In the genomic region with DNA sequence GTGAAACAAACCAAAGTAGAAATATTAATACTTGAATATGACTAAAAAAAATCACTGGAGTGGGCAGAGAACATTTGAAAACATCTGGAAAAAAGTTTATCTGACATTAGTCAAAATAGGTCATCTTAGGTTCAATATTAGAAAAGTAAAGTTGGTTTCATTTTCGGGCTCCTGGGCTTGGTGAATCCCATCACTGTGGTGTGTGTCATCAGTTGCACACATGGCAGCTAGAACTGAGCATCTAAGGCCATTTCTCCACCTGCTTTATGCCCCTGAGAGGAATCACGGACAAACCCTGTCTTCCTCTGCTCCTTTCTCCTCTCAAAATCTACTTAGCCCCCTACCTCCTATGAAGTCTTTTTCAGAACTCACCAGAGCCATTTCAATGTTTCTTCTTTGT, we compare ENCODE assay signal across 13 cellular contexts. TPM values are rescaled to one million over a fixed set of nuclear protein-coding genes. Genes with fewer than 3 reads are reported as not detected.
DNase-seq lines count a peak whose midpoint lies in the region; ATAC-seq lines count a peak whose summit lies in the region.
"Had no signal": no experiment of that assay in that cellular context is flagged by ENCODE, and none has a peak within 500 bp of the region (broad histone marks: within the 10 kb centered on the region; RNA-seq: fewer than 3 reads in every experiment).

No MANE protein-coding gene starts in this region.

- intact Hi-C loops in activated T-helper 2 cell treated with anti-CD3 and anti-CD28 coated beads, Interferon-gamma antibody, Interleukin-2, Interleukin-4, amounts not matched to agents 10 μg/mL and 5 μg/mL and 100 μg/mL, durations not matched to agents 14 hours and 24 hours and 36 hours (cut with micrococcal nuclease) = loop anchor here (2.0 kb wide), 1 partner anchor 37 kb away; no protein-coding TSS in a partner anchor

- peak overlapping the region; percentile 92 for H3K27ac Mint-ChIP-seq in activated T-helper 2 cell treated with anti-CD3 and anti-CD28 coated beads, Interferon-gamma antibody, Interleukin-2, Interleukin-4, amounts not matched to agents 10 μg/mL and 5 μg/mL and 100 μg/mL, durations not matched to agents 14 hours and 24 hours and 36 hours

- peak; percentile 63 to 66 for ATAC-seq in activated CD4-positive, CD25-positive, alpha-beta regulatory T cell treated with anti-CD3 and anti-CD28 coated beads, Interleukin-2, amount 50 U/mL, for 24 hours
- peak; percentile 60 for ATAC-seq in GM18498 (IDR thresholded peaks at IDR 0.05; ENCODE audit: unreplicated experiment)
- peak; percentile 56 for ATAC-seq in HG03045 (IDR thresholded peaks at IDR 0.05; ENCODE audit: unreplicated experiment)
- no peak for ATAC-seq in esophagus mucosa
- ATAC-seq: heart right ventricle had no signal

- peak overlapping the region; percentile 10 for H3K4me3 Mint-ChIP-seq in activated T-helper 2 cell treated with anti-CD3 and anti-CD28 coated beads, Interferon-gamma antibody, Interleukin-2, Interleukin-4, amounts not matched to agents 10 μg/mL and 5 μg/mL and 100 μg/mL, durations not matched to agents 14 hours and 24 hours and 36 hours (ENCODE audit: low read depth)

- no peaks in the 10 kb centered on the region for H3K9me3 Mint-ChIP-seq in activated T-helper 2 cell treated with anti-CD3 and anti-CD28 coated beads, Interferon-gamma antibody, Interleukin-2, Interleukin-4, amounts not matched to agents 10 μg/mL and 5 μg/mL and 100 μg/mL, durations not matched to agents 14 hours and 24 hours and 36 hours

- DNase-seq in activated CD4-positive, CD25-positive, alpha-beta regulatory T cell (lab: John Stamatoyannopoulos, UW) = no peak
- DNase-seq in activated T-helper 2 cell treated with anti-CD3 and anti-CD28 coated beads, Interferon-gamma antibody, Interleukin-2, Interleukin-4, amounts not matched to agents 10 μg/mL and 5 μg/mL and 100 μg/mL, durations not matched to agents 14 hours and 24 hours and 36 hours (ENCODE audit: low spot score) = no peak
- DNase-seq in NCI-H2196 treated with DMSO at 0.1 percent for 48 hours (lab: John Stamatoyannopoulos, UW; ENCODE audit: unreplicated experiment) (no peak), NCI-H82 (lab: John Stamatoyannopoulos, UW) (no peak)
- DNase-seq: C1 segment of cervical spinal cord, heart right ventricle, IMR-90, kidney, NCI-H1105 had no signal

- no peaks in the 10 kb centered on the region for H3K27me3 Mint-ChIP-seq in activated T-helper 2 cell treated with anti-CD3 and anti-CD28 coated beads, Interferon-gamma antibody, Interleukin-2, Interleukin-4, amounts not matched to agents 10 μg/mL and 5 μg/mL and 100 μg/mL, durations not matched to agents 14 hours and 24 hours and 36 hours (ENCODE audit: low read depth)

- H3K36me3 Mint-ChIP-seq in activated T-helper 2 cell treated with anti-CD3 and anti-CD28 coated beads, Interferon-gamma antibody, Interleukin-2, Interleukin-4, amounts not matched to agents 10 μg/mL and 5 μg/mL and 100 μg/mL, durations not matched to agents 14 hours and 24 hours and 36 hours (ENCODE audit: low read depth) = peaks cover 74% of the 10 kb centered on the region

- peaks cover 78% of the 10 kb centered on the region for H3K4me1 Mint-ChIP-seq in activated T-helper 2 cell treated with anti-CD3 and anti-CD28 coated beads, Interferon-gamma antibody, Interleukin-2, Interleukin-4, amounts not matched to agents 10 μg/mL and 5 μg/mL and 100 μg/mL, durations not matched to agents 14 hours and 24 hours and 36 hours (ENCODE audit: low read depth)

RNA-seq across cellular contexts. Expression of gene HSD11B1, which starts 5.5 kb away (rescaled TPM):
- 8.2 and 8.6 TPM in 2 replicates for total RNA-seq in activated T-helper 2 cell treated with anti-CD3 and anti-CD28 coated beads, Interferon-gamma antibody, Interleukin-2, Interleukin-4, amounts not matched to agents 10 μg/mL and 5 μg/mL and 100 μg/mL, durations not matched to agents 14 hours and 24 hours and 36 hours
- total RNA-seq in esophagus mucosa = 0.36 TPM

RNA-seq across cellular contexts. Expression of gene G0S2, which starts 34.9 kb away (rescaled TPM):
- 49.3 and 49.4 TPM in 2 replicates for total RNA-seq in activated T-helper 2 cell treated with anti-CD3 and anti-CD28 coated beads, Interferon-gamma antibody, Interleukin-2, Interleukin-4, amounts not matched to agents 10 μg/mL and 5 μg/mL and 100 μg/mL, durations not matched to agents 14 hours and 24 hours and 36 hours
- 2.3 TPM for total RNA-seq in esophagus mucosa

RNA-seq across cellular contexts. Expression of gene TRAF3IP3, which starts 45.8 kb away (rescaled TPM):
- 386 and 390 TPM in 2 replicates for total RNA-seq in activated T-helper 2 cell treated with anti-CD3 and anti-CD28 coated beads, Interferon-gamma antibody, Interleukin-2, Interleukin-4, amounts not matched to agents 10 μg/mL and 5 μg/mL and 100 μg/mL, durations not matched to agents 14 hours and 24 hours and 36 hours
- total RNA-seq in esophagus mucosa = 0.80 TPM

RNA-seq across cellular contexts. Expression of gene LAMB3, which starts 57.9 kb away (rescaled TPM):
- 11.3 and 11.5 TPM in 2 replicates for total RNA-seq in activated T-helper 2 cell treated with anti-CD3 and anti-CD28 coated beads, Interferon-gamma antibody, Interleukin-2, Interleukin-4, amounts not matched to agents 10 μg/mL and 5 μg/mL and 100 μg/mL, durations not matched to agents 14 hours and 24 hours and 36 hours
- total RNA-seq in esophagus mucosa = 76.7 TPM

Comparison
In these comparisons a context has a peak if more than half of its experiments do, and no peak if none do; other contexts are left out.
1. RNA of gene G0S2, which starts 34.9 kb away (total RNA-seq): 49.3 to 49.4 TPM in activated T-helper 2 cell treated with anti-CD3 and anti-CD28 coated beads, Interferon-gamma antibody, Interleukin-2, Interleukin-4, amounts not matched to agents 10 μg/mL and 5 μg/mL and 100 μg/mL, durations not matched to agents 14 hours and 24 hours and 36 hours; 2.3 TPM in esophagus mucosa (single experiment); every median in the first group is over 10 times any median in the second.
2. RNA of gene TRAF3IP3, which starts 45.8 kb away (total RNA-seq): 386 to 390 TPM in activated T-helper 2 cell treated with anti-CD3 and anti-CD28 coated beads, Interferon-gamma antibody, Interleukin-2, Interleukin-4, amounts not matched to agents 10 μg/mL and 5 μg/mL and 100 μg/mL, durations not matched to agents 14 hours and 24 hours and 36 hours; 0.80 TPM in esophagus mucosa (single experiment); every median in the first group is over 100 times any median in the second.